In genomic region chr11:2377511-2378443, GRCh38 we compare ENCODE assay signal across 8 cellular contexts. TPM values are rescaled to one million over a fixed set of nuclear protein-coding genes. Genes with fewer than 3 reads are reported as not detected.
DNase-seq lines count a peak whose midpoint lies in the region; ATAC-seq and TF ChIP-seq lines count a peak whose summit lies in the region.

No MANE protein-coding gene starts in this region.

- H3K27me3 Mint-ChIP-seq in activated CD8-positive, alpha-beta T cell treated with anti-CD3 and anti-CD28 coated beads for 36 hours, result no peaks in the 10 kb centered on the region
- no peaks in the 10 kb centered on the region for H3K27me3 Mint-ChIP-seq in mesothelial cell of epicardium (ENCODE audit: low read depth)

- CTCF ChIA-PET in A673 (lab: Charles Lee), result interaction anchor here (0.6 kb wide), 1 partner anchor 23 kb away, joined by 7 read pairs; the partner anchor contains the start of gene TSSC4
- CTCF ChIA-PET in activated CD8-positive, alpha-beta T cell treated with anti-CD3 and anti-CD28 coated beads for 36 hours (lab: Charles Lee), result interaction anchor here (1.2 to 3.2 kb wide), 5 partner anchors 22 to 180 kb away, joined by 3 to 26 read pairs (median 12); partner anchors contain the start of gene TSSC4

- peaks cover 30% of the 10 kb centered on the region for H3K4me1 Mint-ChIP-seq in activated CD8-positive, alpha-beta T cell treated with anti-CD3 and anti-CD28 coated beads for 36 hours (ENCODE audit: low read depth)
- peaks cover 18% of the 10 kb centered on the region for H3K4me1 Mint-ChIP-seq in mesothelial cell of epicardium

- peak overlapping the region; percentile 91 for H3K4me3 ChIP-seq in A673 (ENCODE audit: low read depth, low read length, poor library complexity, severe bottlenecking)
- peak overlapping the region; percentile 100 for H3K4me3 ChIP-seq in Karpas-422 (ENCODE audit: low read length)
- H3K4me3 ChIP-seq in effector memory CD4-positive, alpha-beta T cell (ENCODE audit: insufficient read depth, low read depth, low read length, poor library complexity, severe bottlenecking), result peak overlapping the region; percentile 98

- H3K4me1 ChIP-seq in A673 (ENCODE audit: insufficient read depth, low read length, poor library complexity, severe bottlenecking) (peaks cover 6% of the 10 kb centered on the region), Karpas-422 (ENCODE audit: low read length) (peaks cover 45% of the 10 kb centered on the region)
- H3K4me1 ChIP-seq in effector memory CD4-positive, alpha-beta T cell (ENCODE audit: control insufficient read depth, insufficient read depth, low read length, poor library complexity, severe bottlenecking), result peaks cover 22% of the 10 kb centered on the region

- peaks cover 63% of the 10 kb centered on the region for H4K20me1 ChIP-seq in Karpas-422 (ENCODE audit: insufficient read depth, low read depth, low read length)

- H3K4me3 Mint-ChIP-seq in activated CD8-positive, alpha-beta T cell treated with anti-CD3 and anti-CD28 coated beads for 36 hours, result peak overlapping the region; percentile 88
- peak overlapping the region; percentile 95 for H3K4me3 Mint-ChIP-seq in mesothelial cell of epicardium

- no peaks in the 10 kb centered on the region for H3K9me2 ChIP-seq in Karpas-422 (replicated peaks; ENCODE audit: insufficient read depth, low read length)

- H3K9me3 Mint-ChIP-seq in activated CD8-positive, alpha-beta T cell treated with anti-CD3 and anti-CD28 coated beads for 36 hours, result no peaks in the 10 kb centered on the region
- peaks cover 2% of the 10 kb centered on the region for H3K9me3 Mint-ChIP-seq in mesothelial cell of epicardium

- H3K27ac Mint-ChIP-seq in activated CD8-positive, alpha-beta T cell treated with anti-CD3 and anti-CD28 coated beads for 36 hours, result peak overlapping the region; percentile 84
- peak overlapping the region; percentile 94 for H3K27ac Mint-ChIP-seq in mesothelial cell of epicardium

- no peak for TF ChIP-seq CTCF in A673 (conservative IDR thresholded peaks at IDR 0.05; ENCODE audit: low read depth, low read length)
- TF ChIP-seq CTCF in activated CD8-positive, alpha-beta T cell treated with anti-CD3 and anti-CD28 coated beads for 36 hours (IDR thresholded peaks at IDR 0.05), result no peak
- no peak for TF ChIP-seq CTCF in mesothelial cell of epicardium (IDR thresholded peaks at IDR 0.05; ENCODE audit: unreplicated experiment)

- H3K27me3 ChIP-seq in A673 (replicated peaks; ENCODE audit: insufficient read depth, low read depth, low read length, poor library complexity) (no peaks in the 10 kb centered on the region), Karpas-422 (ENCODE audit: low read length) (no peaks in the 10 kb centered on the region)
- H3K27me3 ChIP-seq in effector memory CD4-positive, alpha-beta T cell (replicated peaks; ENCODE audit: control insufficient read depth, insufficient read depth, low read length, poor library complexity, severe bottlenecking), result no peaks in the 10 kb centered on the region

- peak; percentile 39 for ATAC-seq in GM19023 (IDR thresholded peaks at IDR 0.05; ENCODE audit: unreplicated experiment)
- ATAC-seq in activated CD8-positive, alpha-beta T cell treated with anti-CD3 and anti-CD28 coated beads for 36 hours, result peak; percentile 46
- ATAC-seq in stimulated activated naive CD8-positive, alpha-beta T cell treated with anti-CD3 and anti-CD28 coated beads, Interleukin-15, Interleukin-2, amounts not matched to agents 100 U/mL and 50 U/mL, for 24 hours, result peak; percentile 38

- BruUV-seq in A673 (replicated peaks; lab: Mats Ljungman, UMichigan), result TSS peak; percentile 57

- H3K36me3 ChIP-seq in A673 (ENCODE audit: insufficient read depth, low read length, poor library complexity, severe bottlenecking) (no peaks in the 10 kb centered on the region), Karpas-422 (ENCODE audit: insufficient read depth, low read length) (peaks cover 9% of the 10 kb centered on the region; the same call in 1 of the 2 replicates)
- H3K36me3 ChIP-seq in effector memory CD4-positive, alpha-beta T cell (ENCODE audit: control insufficient read depth, insufficient read depth, low read length), result no peaks in the 10 kb centered on the region

- H2AFZ ChIP-seq in Karpas-422 (ENCODE audit: low read length), result no peak overlapping the region

- peaks cover 54% of the 10 kb centered on the region for H3K79me2 ChIP-seq in Karpas-422 (ENCODE audit: low read length)

- peaks cover 4% of the 10 kb centered on the region for H3K36me3 Mint-ChIP-seq in activated CD8-positive, alpha-beta T cell treated with anti-CD3 and anti-CD28 coated beads for 36 hours (ENCODE audit: low read depth)
- peaks cover 4% of the 10 kb centered on the region for H3K36me3 Mint-ChIP-seq in mesothelial cell of epicardium

- intact Hi-C loops in A673 (cut with micrococcal nuclease; ENCODE audit: unreplicated experiment), result loop anchor here (1.0 kb wide), 1 partner anchor 23 kb away; the partner anchor contains the start of gene TSSC4
- intact Hi-C loops in activated CD8-positive, alpha-beta T cell treated with anti-CD3 and anti-CD28 coated beads for 36 hours (cut with micrococcal nuclease), result no loop called here

- no peaks in the 10 kb centered on the region for H3K9me3 ChIP-seq in A673 (ENCODE audit: low read depth, low read length, poor library complexity, severe bottlenecking)
- H3K9me3 ChIP-seq in Karpas-422 (ENCODE audit: low read length), result no peaks in the 10 kb centered on the region
- no peaks in the 10 kb centered on the region for H3K9me3 ChIP-seq in effector memory CD4-positive, alpha-beta T cell (ENCODE audit: control insufficient read depth, low read length)

- peak overlapping the region; percentile 90 for H3K27ac ChIP-seq in A673 (ENCODE audit: low read depth, low read length, poor library complexity, severe bottlenecking)
- peak overlapping the region; percentile 88 for H3K27ac ChIP-seq in Karpas-422 (ENCODE audit: low read length)
- H3K27ac ChIP-seq in effector memory CD4-positive, alpha-beta T cell (ENCODE audit: insufficient read depth, low read length, poor library complexity, severe bottlenecking), result peak overlapping the region; percentile 54

- H3K9ac ChIP-seq in Karpas-422 (ENCODE audit: low read length), result peak overlapping the region; percentile 98

- POLR2A ChIA-PET in A673 (lab: Charles Lee; ENCODE audit: low non-redundant PET), result interaction anchor here (0.6 kb wide), 1 partner anchor 32 kb away, joined by 4 read pairs; no protein-coding TSS in a partner anchor
- POLR2A ChIA-PET in activated CD8-positive, alpha-beta T cell treated with anti-CD3 and anti-CD28 coated beads for 36 hours (lab: Charles Lee), result interaction anchor here (1.0 to 3.8 kb wide), 6 partner anchors 10 to 73 kb away, joined by 3 to 24 read pairs (median 6); partner anchors contain the start of gene TSSC4

- DNase-seq in A673 (ENCODE audit: low spot score), result peak; percentile 55
- peak; percentile 79 for DNase-seq in Karpas-422
- DNase-seq in activated CD8-positive, alpha-beta T cell treated with anti-CD3 and anti-CD28 coated beads for 36 hours, result peak; percentile 73
- DNase-seq in effector memory CD4-positive, alpha-beta T cell, result peak; percentile 38 to 49 (median 40)
- peak; percentile 60 to 68 for DNase-seq in mesothelial cell of epicardium (ENCODE audit: low spot score in 2 of 2, unreplicated experiment in 2 of 2)
- DNase-seq in stimulated activated naive CD8-positive, alpha-beta T cell treated with anti-CD3 and anti-CD28 coated beads, Interleukin-15, Interleukin-2, amounts not matched to agents 100 U/mL and 50 U/mL, for 24 hours, result peak; percentile 71
- no peak for DNase-seq in NK-92 (lab: John Stamatoyannopoulos, UW; ENCODE audit: unreplicated experiment)

- peak overlapping the region; percentile 97 for H3K4me2 ChIP-seq in Karpas-422 (ENCODE audit: low read depth, low read length, poor library complexity, severe bottlenecking)

RNA-seq across cellular contexts. Expression of gene CD81, which starts 0.7 kb away (rescaled TPM):
- total RNA-seq in A673 (2021) (183 and 194 TPM in 2 replicates), mesothelial cell of epicardium (409 to 415 TPM (median 410 TPM) in 3 replicates)
- total RNA-seq in Karpas-422 (2014; rRNA removed; shearing (Covaris generic); ENCODE audit: low replicate concordance), result 356 and 467 TPM in 2 replicates
- 100 to 1,000 TPM; 133 to 138 TPM for total RNA-seq in activated CD8-positive, alpha-beta T cell treated with anti-CD3 and anti-CD28 coated beads for 36 hours

RNA-seq across cellular contexts. Expression of gene TSSC4, which starts 22.8 kb away (rescaled TPM):
- total RNA-seq in A673 (2021) (41.3 and 46.8 TPM in 2 replicates), mesothelial cell of epicardium (79.3 to 84.7 TPM (median 82.2 TPM) in 3 replicates)
- total RNA-seq in Karpas-422 (2014; rRNA removed; shearing (Covaris generic); ENCODE audit: low replicate concordance), result 25.3 and 47.5 TPM in 2 replicates
- 10 to 100 TPM; 36.2 to 38.9 TPM for total RNA-seq in activated CD8-positive, alpha-beta T cell treated with anti-CD3 and anti-CD28 coated beads for 36 hours
